Comparison of ENCODE assay signal across 10 cellular contexts in the genomic region with DNA sequence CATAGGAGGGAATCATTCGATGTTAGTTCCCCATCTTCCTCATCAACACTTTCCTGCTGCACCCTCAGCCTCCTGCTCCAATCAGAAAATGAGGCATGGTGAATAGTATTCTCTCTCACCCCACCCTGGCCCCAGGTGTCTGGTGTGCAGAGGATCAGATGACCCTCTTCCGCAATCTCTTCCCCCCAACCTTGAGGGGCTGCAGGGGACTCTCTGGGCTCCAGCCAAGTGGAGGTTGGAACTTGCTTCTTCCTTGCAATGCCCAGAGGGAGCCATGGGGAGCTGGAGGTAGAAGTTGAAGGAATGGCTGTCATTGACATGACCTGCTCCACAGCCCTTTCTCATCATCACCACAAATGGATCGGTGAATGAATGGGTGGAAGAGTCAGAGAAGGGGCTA. TPM values are rescaled to one million over a fixed set of nuclear protein-coding genes. Genes with fewer than 3 reads are reported as not detected.
"Had no signal": no experiment of that assay in that cellular context is flagged by ENCODE, and none has a peak within 500 bp of the region (broad histone marks: within the 10 kb centered on the region; RNA-seq: fewer than 3 reads in every experiment).

No MANE protein-coding gene starts in this region.

- H3K36me3 ChIP-seq: HAP-1 had no signal

- DNase-seq: GM23248, GOT3, H7, HFFc6 had no signal

- H3K4me3 ChIP-seq: GM23248, HAP-1 had no signal

- H3K4me1 ChIP-seq: HAP-1 had no signal

- H3K27ac ChIP-seq: GM23248, HL-60 had no signal

- H3K9me3 ChIP-seq: HAP-1 had no signal

- ATAC-seq: HCT116, HepG2 had no signal

RNA-seq across cellular contexts. Expression of gene ESRRB, which starts 20.2 kb away (rescaled TPM):
- total RNA-seq: GM23248, HFFc6, HT1080 had no signal
- polyA plus RNA-seq: GM23248, IgD-negative memory B cell had no signal
